26 cellular contexts compared by ENCODE assay signal in genomic region chr12:115064296-115064695, GRCh38.
"Had no signal": no experiment of that assay in that cellular context is flagged by ENCODE, and none has a peak within 500 bp of the region (broad histone marks: within the 10 kb centered on the region; RNA-seq: fewer than 3 reads in every experiment).

No MANE protein-coding gene starts in this region.

- FAIRE-seq: urothelium cell line had no signal

- H3K27me3 ChIP-seq: stomach, testis, thyroid gland, tibial nerve, transverse colon, upper lobe of left lung, upper lobe of right lung, vagina had no signal

- ATAC-seq: stimulated activated effector memory CD8-positive, alpha-beta T cell treated with anti-CD3 and anti-CD28 coated beads, Interleukin-12 subunit alpha, Interleukin-12 subunit beta, amount 100 ng/mL, for 72 hours; stimulated activated memory B cell treated with anti-CD40 and anti-IgM and Interleukin-4, amounts not matched to agents 10 μg/mL and 1 μg/mL and 100 μg/mL, for 72 hours; stimulated activated naive B cell treated with anti-CD40 and anti-IgM and Interleukin-4, amounts not matched to agents 10 μg/mL and 1 μg/mL and 100 μg/mL, for 72 hours; stimulated activated naive CD8-positive, alpha-beta T cell treated with anti-CD3 and anti-CD28 coated beads, Interleukin-15, amount 100 ng/mL, for 72 hours; stimulated activated naive CD8-positive, alpha-beta T cell treated with anti-CD3 and anti-CD28 coated beads, Interleukin-15, Interleukin-2, amounts not matched to agents 100 U/mL and 50 U/mL, for 24 hours; upper lobe of right lung had no signal

- DNase-seq: stimulated activated CD4-positive, alpha-beta T cell treated with anti-CD3 and anti-CD28 coated beads, Interleukin-2, amount 100 ng/mL, for 48 hours; stimulated activated CD4-positive, alpha-beta T cell treated with anti-CD3 and anti-CD28 coated beads, Interleukin-4, amount 100 ng/mL, for 1 hour; stimulated activated CD4-positive, alpha-beta T cell treated with anti-CD3 and anti-CD28 coated beads, Interleukin-4, amount 100 ng/mL, for 24 hours; stimulated activated CD4-positive, alpha-beta T cell treated with anti-CD3 and anti-CD28 coated beads, Interleukin-4, amount 100 ng/mL, for 4 hours; stimulated activated CD8-positive, alpha-beta memory T cell treated with anti-CD3 and anti-CD28 coated beads, Interleukin-4, amount 100 ng/mL, for 48 hours; stimulated activated naive B cell treated with anti-CD40 and anti-IgM and Interleukin-4, amounts not matched to agents 10 μg/mL and 1 μg/mL and 100 μg/mL, for 72 hours; stimulated activated naive CD4-positive, alpha-beta T cell; stimulated activated naive CD4-positive, alpha-beta T cell treated with Interleukin-2 at 50 U/mL for 16 hours; stimulated activated naive CD8-positive, alpha-beta T cell treated with anti-CD3 and anti-CD28 coated beads, Interleukin-15, amount 100 ng/mL, for 72 hours; stimulated activated naive CD8-positive, alpha-beta T cell treated with anti-CD3 and anti-CD28 coated beads, Interleukin-15, Interleukin-2, amounts not matched to agents 100 U/mL and 50 U/mL, for 24 hours; stomach; substantia nigra; testis; thyroid gland; tibial artery; transverse colon; upper lobe of left lung; upper lobe of right lung; uterus had no signal

- H3K27ac ChIP-seq: stomach, suprapubic skin, testis, thoracic aorta, thyroid gland, tibial artery, tibial nerve, transverse colon, upper lobe of left lung, upper lobe of right lung, uterus, vagina had no signal

- H3K4me1 ChIP-seq: stomach, suprapubic skin, testis, thyroid gland, tibial artery, tibial nerve, upper lobe of left lung, upper lobe of right lung, uterus had no signal

- H3K4me3 ChIP-seq: stomach, suprapubic skin, testis, thoracic aorta, thyroid gland, tibial artery, tibial nerve, transverse colon, upper lobe of left lung, upper lobe of right lung, uterus, vagina had no signal

- H3K36me3 ChIP-seq: stomach, suprapubic skin, thoracic aorta, thyroid gland, tibial artery, tibial nerve, transverse colon, upper lobe of left lung, upper lobe of right lung, uterus, vagina had no signal

- H3K9me3 ChIP-seq: stomach, suprapubic skin, testis, thoracic aorta, thyroid gland, tibial artery, tibial nerve, transverse colon, upper lobe of left lung, upper lobe of right lung, uterus, vagina had no signal
